Comparison of ENCODE assay signal across 10 cellular contexts in genomic region chr5:107812570-107813141, GRCh38.
DNase-seq lines count a peak whose midpoint lies in the region; ATAC-seq lines count a peak whose summit lies in the region.
"Had no signal": no experiment of that assay in that cellular context is flagged by ENCODE, and none has a peak within 500 bp of the region (broad histone marks: within the 10 kb centered on the region; RNA-seq: fewer than 3 reads in every experiment).

No MANE protein-coding gene starts in this region.

- DNase-seq in EH (ENCODE audit: low read depth), result peak; percentile 92
- peak; percentile 61 for DNase-seq in fibroblast of peridontal ligament (ENCODE audit: extremely low read depth)
- no peak for DNase-seq in NCI-H345 treated with DMSO at 0.1 percent for 48 hours (lab: John Stamatoyannopoulos, UW; ENCODE audit: unreplicated experiment)
- DNase-seq in stimulated activated naive CD4-positive, alpha-beta T cell (lab: John Stamatoyannopoulos, UW), result no peak
- no peak for DNase-seq in GOT3 (lab: John Stamatoyannopoulos, UW)
- no peak for DNase-seq in NCI-H1417 (lab: John Stamatoyannopoulos, UW)
- DNase-seq: activated naive CD4-positive, alpha-beta T cell treated with anti-CD3 and anti-CD28 coated beads for 36 hours; NCI-H446 treated with DMSO at 0.1 percent for 48 hours had no signal

- ATAC-seq in GM21447 (IDR thresholded peaks at IDR 0.05; ENCODE audit: unreplicated experiment) (peak; percentile 65), HG03521 (IDR thresholded peaks at IDR 0.05; ENCODE audit: unreplicated experiment) (peak; percentile 60)

Comparison
In these comparisons a context has a peak if more than half of its experiments do, and no peak if none do; other contexts are left out.
1. DNase-seq: peak in EH (single experiment) and fibroblast of peridontal ligament (single experiment); none in NCI-H345 treated with DMSO at 0.1 percent for 48 hours (single experiment), stimulated activated naive CD4-positive, alpha-beta T cell (0 of 6), GOT3 (single experiment) and NCI-H1417 (0 of 3).